ENCODE assay signal across 1 cellular context in the genomic region with DNA sequence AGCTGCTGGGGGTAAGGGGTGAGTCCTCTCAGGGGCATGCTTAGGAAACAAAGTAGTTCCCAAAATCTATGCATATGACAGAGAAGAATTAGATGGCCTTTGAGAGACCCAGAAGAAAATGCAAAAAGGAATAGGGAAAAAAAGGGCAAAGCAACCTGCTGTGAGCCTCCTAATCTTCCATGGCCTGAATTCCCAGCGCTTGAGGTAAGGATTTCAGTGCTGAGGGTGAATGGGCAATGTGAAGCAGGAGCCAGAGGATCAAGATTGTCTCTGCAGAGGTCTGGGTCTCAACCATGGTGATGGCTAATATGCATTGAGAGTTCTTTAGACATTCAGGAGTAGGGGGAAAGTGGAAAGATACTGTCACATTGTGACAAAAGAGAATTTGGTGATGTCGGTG.
TF ChIP-seq lines count a peak whose summit lies in the region.

No MANE protein-coding gene starts in this region.

TF ChIP-seq in WTC11, 78 proteins besides CTCF, POLR2A, EP300 and RAD21:
- TF ChIP-seq TP53 (CRISPR knock-in tag; IDR thresholded peaks at IDR 0.05) (no peak), ZBTB21 (CRISPR knock-in tag; IDR thresholded peaks at IDR 0.05; ENCODE audit: borderline replicate concordance) (no peak), MAX (CRISPR knock-in tag; IDR thresholded peaks at IDR 0.05) (no peak), GRHL2 (CRISPR knock-in tag; IDR thresholded peaks at IDR 0.05; ENCODE audit: insufficient replicate concordance, severe bottlenecking) (no peak), FOXJ3 (CRISPR knock-in tag; IDR thresholded peaks at IDR 0.05; ENCODE audit: borderline replicate concordance) (no peak), ESRRA (CRISPR knock-in tag; IDR thresholded peaks at IDR 0.05; ENCODE audit: borderline replicate concordance) (no peak), FOXK1 (CRISPR knock-in tag; IDR thresholded peaks at IDR 0.05) (no peak), KAT7 (CRISPR knock-in tag; IDR thresholded peaks at IDR 0.05; ENCODE audit: borderline replicate concordance) (no peak), SMAD4 (CRISPR knock-in tag; IDR thresholded peaks at IDR 0.05) (no peak), ZBTB43 (CRISPR knock-in tag; IDR thresholded peaks at IDR 0.05) (no peak), JUN (CRISPR knock-in tag; IDR thresholded peaks at IDR 0.05) (no peak), ERG (CRISPR knock-in tag; IDR thresholded peaks at IDR 0.05) (no peak), HMGA2 (CRISPR knock-in tag; IDR thresholded peaks at IDR 0.05) (no peak)
- TF ChIP-seq, protein P1, sequence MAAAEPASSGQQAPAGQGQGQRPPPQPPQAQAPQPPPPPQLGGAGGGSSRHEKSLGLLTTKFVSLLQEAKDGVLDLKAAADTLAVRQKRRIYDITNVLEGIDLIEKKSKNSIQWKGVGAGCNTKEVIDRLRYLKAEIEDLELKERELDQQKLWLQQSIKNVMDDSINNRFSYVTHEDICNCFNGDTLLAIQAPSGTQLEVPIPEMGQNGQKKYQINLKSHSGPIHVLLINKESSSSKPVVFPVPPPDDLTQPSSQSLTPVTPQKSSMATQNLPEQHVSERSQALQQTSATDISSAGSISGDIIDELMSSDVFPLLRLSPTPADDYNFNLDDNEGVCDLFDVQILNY (CRISPR knock-in tag; IDR thresholded peaks at IDR 0.05): no peak
- TF ChIP-seq, protein P2, sequence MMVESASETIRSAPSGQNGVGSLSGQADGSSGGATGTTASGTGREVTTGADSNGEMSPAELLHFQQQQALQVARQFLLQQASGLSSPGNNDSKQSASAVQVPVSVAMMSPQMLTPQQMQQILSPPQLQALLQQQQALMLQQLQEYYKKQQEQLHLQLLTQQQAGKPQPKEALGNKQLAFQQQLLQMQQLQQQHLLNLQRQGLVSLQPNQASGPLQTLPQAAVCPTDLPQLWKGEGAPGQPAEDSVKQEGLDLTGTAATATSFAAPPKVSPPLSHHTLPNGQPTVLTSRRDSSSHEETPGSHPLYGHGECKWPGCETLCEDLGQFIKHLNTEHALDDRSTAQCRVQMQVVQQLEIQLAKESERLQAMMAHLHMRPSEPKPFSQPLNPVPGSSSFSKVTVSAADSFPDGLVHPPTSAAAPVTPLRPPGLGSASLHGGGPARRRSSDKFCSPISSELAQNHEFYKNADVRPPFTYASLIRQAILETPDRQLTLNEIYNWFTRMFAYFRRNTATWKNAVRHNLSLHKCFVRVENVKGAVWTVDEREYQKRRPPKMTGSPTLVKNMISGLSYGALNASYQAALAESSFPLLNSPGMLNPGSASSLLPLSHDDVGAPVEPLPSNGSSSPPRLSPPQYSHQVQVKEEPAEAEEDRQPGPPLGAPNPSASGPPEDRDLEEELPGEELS (CRISPR knock-in tag; IDR thresholded peaks at IDR 0.05): no peak
- TF ChIP-seq, protein P3, sequence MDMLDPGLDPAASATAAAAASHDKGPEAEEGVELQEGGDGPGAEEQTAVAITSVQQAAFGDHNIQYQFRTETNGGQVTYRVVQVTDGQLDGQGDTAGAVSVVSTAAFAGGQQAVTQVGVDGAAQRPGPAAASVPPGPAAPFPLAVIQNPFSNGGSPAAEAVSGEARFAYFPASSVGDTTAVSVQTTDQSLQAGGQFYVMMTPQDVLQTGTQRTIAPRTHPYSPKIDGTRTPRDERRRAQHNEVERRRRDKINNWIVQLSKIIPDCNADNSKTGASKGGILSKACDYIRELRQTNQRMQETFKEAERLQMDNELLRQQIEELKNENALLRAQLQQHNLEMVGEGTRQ (CRISPR knock-in tag; IDR thresholded peaks at IDR 0.05): no peak
- TF ChIP-seq, protein P4, sequence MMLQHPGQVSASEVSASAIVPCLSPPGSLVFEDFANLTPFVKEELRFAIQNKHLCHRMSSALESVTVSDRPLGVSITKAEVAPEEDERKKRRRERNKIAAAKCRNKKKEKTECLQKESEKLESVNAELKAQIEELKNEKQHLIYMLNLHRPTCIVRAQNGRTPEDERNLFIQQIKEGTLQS (CRISPR knock-in tag; conservative IDR thresholded peaks at IDR 0.05): no peak
- TF ChIP-seq, protein P5, sequence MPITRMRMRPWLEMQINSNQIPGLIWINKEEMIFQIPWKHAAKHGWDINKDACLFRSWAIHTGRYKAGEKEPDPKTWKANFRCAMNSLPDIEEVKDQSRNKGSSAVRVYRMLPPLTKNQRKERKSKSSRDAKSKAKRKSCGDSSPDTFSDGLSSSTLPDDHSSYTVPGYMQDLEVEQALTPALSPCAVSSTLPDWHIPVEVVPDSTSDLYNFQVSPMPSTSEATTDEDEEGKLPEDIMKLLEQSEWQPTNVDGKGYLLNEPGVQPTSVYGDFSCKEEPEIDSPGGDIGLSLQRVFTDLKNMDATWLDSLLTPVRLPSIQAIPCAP (CRISPR knock-in tag; IDR thresholded peaks at IDR 0.05): no peak
- TF ChIP-seq, protein P6, sequence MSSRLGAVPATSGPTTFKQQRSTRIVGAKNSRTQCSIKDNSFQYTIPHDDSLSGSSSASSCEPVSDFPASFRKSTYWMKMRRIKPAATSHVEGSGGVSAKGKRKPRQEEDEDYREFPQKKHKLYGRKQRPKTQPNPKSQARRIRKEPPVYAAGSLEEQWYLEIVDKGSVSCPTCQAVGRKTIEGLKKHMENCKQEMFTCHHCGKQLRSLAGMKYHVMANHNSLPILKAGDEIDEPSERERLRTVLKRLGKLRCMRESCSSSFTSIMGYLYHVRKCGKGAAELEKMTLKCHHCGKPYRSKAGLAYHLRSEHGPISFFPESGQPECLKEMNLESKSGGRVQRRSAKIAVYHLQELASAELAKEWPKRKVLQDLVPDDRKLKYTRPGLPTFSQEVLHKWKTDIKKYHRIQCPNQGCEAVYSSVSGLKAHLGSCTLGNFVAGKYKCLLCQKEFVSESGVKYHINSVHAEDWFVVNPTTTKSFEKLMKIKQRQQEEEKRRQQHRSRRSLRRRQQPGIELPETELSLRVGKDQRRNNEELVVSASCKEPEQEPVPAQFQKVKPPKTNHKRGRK (CRISPR knock-in tag; IDR thresholded peaks at IDR 0.05; ENCODE audit: borderline replicate concordance): no peak
TF ChIP-seq in WTC11: peak in this region for 0.
